Comparison of ENCODE assay signal across 25 cellular contexts in the genomic region with DNA sequence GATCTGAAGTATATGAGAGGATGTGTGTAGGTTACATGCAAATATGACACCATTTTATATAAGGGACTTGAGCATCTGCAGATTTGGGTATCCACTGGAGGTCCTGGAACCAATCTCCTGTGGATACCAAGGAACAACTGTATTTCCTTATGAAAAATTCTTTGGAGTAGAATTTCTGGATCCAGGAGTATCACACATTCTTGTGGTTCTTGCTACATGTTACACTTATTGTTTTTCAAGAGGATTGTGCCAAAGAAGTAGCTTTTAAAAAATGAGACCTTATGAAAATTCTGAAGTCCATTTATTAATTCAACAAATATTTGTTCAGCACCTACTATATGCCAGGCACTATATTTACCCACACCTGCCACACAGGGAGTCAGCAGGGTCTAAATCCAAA.
"Had no signal": no experiment of that assay in that cellular context is flagged by ENCODE, and none has a peak within 500 bp of the region (broad histone marks: within the 10 kb centered on the region; RNA-seq: fewer than 3 reads in every experiment).

No MANE protein-coding gene starts in this region.

- H3K4me3 ChIP-seq: cardiac muscle cell, left lung, lower lobe of right lung, neural progenitor cell, spleen, tibial nerve had no signal

- H3K27me3 ChIP-seq: cardiac muscle cell, left lung, neural progenitor cell, spleen, tibial nerve had no signal

- ATAC-seq: effector memory CD8-positive, alpha-beta T cell; left lung; lower lobe of right lung; natural killer cell; right cardiac atrium had no signal

- H3K27ac ChIP-seq: cardiac muscle cell, left lung, lower lobe of right lung, neural progenitor cell, spleen, tibial nerve had no signal

- H3K4me2 ChIP-seq: neural progenitor cell had no signal

- DNase-seq: activated CD4-positive, alpha-beta memory T cell treated with anti-CD3 and anti-CD28 coated beads, Interleukin-2, amount 10 ng/mL, durations not matched to agents 7 days and 5 days; activated CD4-positive, alpha-beta T cell treated with anti-CD3 and anti-CD28 coated beads, Interleukin-2, amount 10 ng/mL, durations not matched to agents 7 days and 5 days; activated CD4-positive, CD25-positive, alpha-beta regulatory T cell treated with anti-CD3 and anti-CD28 coated beads, Interleukin-2, amount 50 U/mL, for 72 hours; activated CD8-positive, alpha-beta memory T cell treated with anti-CD3 and anti-CD28 coated beads, Interleukin-2, amount 50 U/mL, for 48 hours; activated gamma-delta T cell treated with Interleukin-2 at 50 U/mL for 16 hours; activated naive CD8-positive, alpha-beta T cell treated with anti-CD3 and anti-CD28 coated beads, Interleukin-2, amount 50 U/mL, for 24 hours; activated T-cell treated with anti-CD3 and anti-CD28 coated beads, Interleukin-2, amount 50 U/mL, for 24 hours; cortex of kidney; effector memory CD8-positive, alpha-beta T cell; left lung; lower lobe of right lung; mesendoderm; natural killer cell; posterior cingulate gyrus; right cardiac atrium; spleen; stimulated activated naive CD4-positive, alpha-beta T cell treated with Interleukin-2 at 50 U/mL for 16 hours; T-helper 2 cell had no signal

- H3K9ac ChIP-seq: neural progenitor cell had no signal

- H3K4me3 Mint-ChIP-seq: activated CD4-positive, alpha-beta memory T cell treated with anti-CD3 and anti-CD28 coated beads, Interleukin-2, amount 10 ng/mL, durations not matched to agents 7 days and 5 days; activated CD4-positive, alpha-beta T cell treated with anti-CD3 and anti-CD28 coated beads, Interleukin-2, amount 10 ng/mL, durations not matched to agents 7 days and 5 days; activated naive CD4-positive, alpha-beta T cell treated with anti-CD3 and anti-CD28 coated beads, Interleukin-2, amount 50 U/mL, for 24 hours; activated naive CD8-positive, alpha-beta T cell treated with anti-CD3 and anti-CD28 coated beads, Interleukin-2, amount 50 U/mL, for 24 hours; activated T-cell treated with anti-CD3 and anti-CD28 coated beads, Interleukin-2, amount 50 U/mL, for 24 hours; brain; effector memory CD8-positive, alpha-beta T cell; natural killer cell; neural progenitor cell had no signal

- H2AFZ ChIP-seq: neural progenitor cell had no signal

- H3K4me1 Mint-ChIP-seq: activated CD4-positive, alpha-beta T cell treated with anti-CD3 and anti-CD28 coated beads, Interleukin-2, amount 10 ng/mL, durations not matched to agents 7 days and 5 days; activated naive CD4-positive, alpha-beta T cell treated with anti-CD3 and anti-CD28 coated beads, Interleukin-2, amount 50 U/mL, for 24 hours; brain; natural killer cell had no signal

- H3K9me3 ChIP-seq: left lung, lower lobe of right lung, spleen, tibial nerve had no signal

- H3K27me3 Mint-ChIP-seq: activated CD4-positive, alpha-beta memory T cell treated with anti-CD3 and anti-CD28 coated beads, Interleukin-2, amount 10 ng/mL, durations not matched to agents 7 days and 5 days; activated CD4-positive, alpha-beta T cell treated with anti-CD3 and anti-CD28 coated beads, Interleukin-2, amount 10 ng/mL, durations not matched to agents 7 days and 5 days; activated naive CD4-positive, alpha-beta T cell treated with anti-CD3 and anti-CD28 coated beads, Interleukin-2, amount 50 U/mL, for 24 hours; activated naive CD8-positive, alpha-beta T cell treated with anti-CD3 and anti-CD28 coated beads, Interleukin-2, amount 50 U/mL, for 24 hours; activated T-cell treated with anti-CD3 and anti-CD28 coated beads, Interleukin-2, amount 50 U/mL, for 24 hours had no signal

- H3K36me3 ChIP-seq: cardiac muscle cell, left lung, lower lobe of right lung, neural progenitor cell, spleen, tibial nerve had no signal

- H3K27ac Mint-ChIP-seq: activated CD4-positive, alpha-beta memory T cell treated with anti-CD3 and anti-CD28 coated beads, Interleukin-2, amount 10 ng/mL, durations not matched to agents 7 days and 5 days; activated CD4-positive, alpha-beta T cell treated with anti-CD3 and anti-CD28 coated beads, Interleukin-2, amount 10 ng/mL, durations not matched to agents 7 days and 5 days; activated naive CD4-positive, alpha-beta T cell treated with anti-CD3 and anti-CD28 coated beads, Interleukin-2, amount 50 U/mL, for 24 hours; activated naive CD8-positive, alpha-beta T cell treated with anti-CD3 and anti-CD28 coated beads, Interleukin-2, amount 50 U/mL, for 24 hours; effector memory CD8-positive, alpha-beta T cell; natural killer cell; neural progenitor cell had no signal

- H3K4me1 ChIP-seq: left lung, lower lobe of right lung, neural progenitor cell, spleen, tibial nerve had no signal

- H3K36me3 Mint-ChIP-seq: activated naive CD4-positive, alpha-beta T cell treated with anti-CD3 and anti-CD28 coated beads, Interleukin-2, amount 50 U/mL, for 24 hours; brain; natural killer cell; neural progenitor cell had no signal

- H3K9me3 Mint-ChIP-seq: activated naive CD4-positive, alpha-beta T cell treated with anti-CD3 and anti-CD28 coated beads, Interleukin-2, amount 50 U/mL, for 24 hours; activated naive CD8-positive, alpha-beta T cell treated with anti-CD3 and anti-CD28 coated beads, Interleukin-2, amount 50 U/mL, for 24 hours; activated T-cell treated with anti-CD3 and anti-CD28 coated beads, Interleukin-2, amount 50 U/mL, for 24 hours; brain; effector memory CD8-positive, alpha-beta T cell; natural killer cell; neural progenitor cell had no signal

- FAIRE-seq: frontal cortex, islet of Langerhans had no signal
